ENCODE assay signal across 1 cellular context in the genomic region with DNA sequence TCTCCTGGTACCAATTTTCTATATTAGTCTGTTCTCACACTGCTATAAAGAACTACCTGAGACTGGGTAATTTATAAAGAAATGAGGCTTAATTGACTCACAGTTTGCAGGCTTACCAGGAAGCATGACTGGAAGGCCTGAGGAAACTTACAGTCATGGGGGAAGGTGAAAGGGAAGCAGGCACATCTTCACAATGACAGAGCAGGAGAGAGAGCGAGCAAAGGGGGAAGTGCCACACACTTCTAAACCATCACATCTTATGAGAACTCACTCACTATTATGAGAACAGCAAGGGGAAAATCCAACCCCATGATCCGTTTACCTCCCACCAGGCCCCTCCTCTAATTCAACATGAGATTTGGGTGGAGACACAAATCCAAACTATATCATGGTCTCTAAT.
TF ChIP-seq lines count a peak whose summit lies in the region.

No MANE protein-coding gene starts in this region.

TF ChIP-seq in GM12878, 131 proteins besides CTCF, POLR2A, EP300 and RAD21:
- no peak for TF ChIP-seq CREB1 (IDR thresholded peaks at IDR 0.05; ENCODE audit: low read depth)
- TF ChIP-seq TCF7 (IDR thresholded peaks at IDR 0.05; ENCODE audit: borderline replicate concordance), result no peak
- TF ChIP-seq CEBPB (IDR thresholded peaks at IDR 0.05; ENCODE audit: borderline replicate concordance in 1 of 2, low read depth in 2 of 2, low read length in 2 of 2), result no peak
- TF ChIP-seq, protein P1, sequence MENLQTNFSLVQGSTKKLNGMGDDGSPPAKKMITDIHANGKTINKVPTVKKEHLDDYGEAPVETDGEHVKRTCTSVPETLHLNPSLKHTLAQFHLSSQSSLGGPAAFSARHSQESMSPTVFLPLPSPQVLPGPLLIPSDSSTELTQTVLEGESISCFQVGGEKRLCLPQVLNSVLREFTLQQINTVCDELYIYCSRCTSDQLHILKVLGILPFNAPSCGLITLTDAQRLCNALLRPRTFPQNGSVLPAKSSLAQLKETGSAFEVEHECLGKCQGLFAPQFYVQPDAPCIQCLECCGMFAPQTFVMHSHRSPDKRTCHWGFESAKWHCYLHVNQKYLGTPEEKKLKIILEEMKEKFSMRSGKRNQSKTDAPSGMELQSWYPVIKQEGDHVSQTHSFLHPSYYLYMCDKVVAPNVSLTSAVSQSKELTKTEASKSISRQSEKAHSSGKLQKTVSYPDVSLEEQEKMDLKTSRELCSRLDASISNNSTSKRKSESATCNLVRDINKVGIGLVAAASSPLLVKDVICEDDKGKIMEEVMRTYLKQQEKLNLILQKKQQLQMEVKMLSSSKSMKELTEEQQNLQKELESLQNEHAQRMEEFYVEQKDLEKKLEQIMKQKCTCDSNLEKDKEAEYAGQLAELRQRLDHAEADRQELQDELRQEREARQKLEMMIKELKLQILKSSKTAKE (IDR thresholded peaks at IDR 0.05; ENCODE audit: low read depth, poor library complexity, severe bottlenecking), result no peak
- TF ChIP-seq NBN (IDR thresholded peaks at IDR 0.05), result no peak
- TF ChIP-seq KDM1A (IDR thresholded peaks at IDR 0.05; ENCODE audit: borderline replicate concordance), result no peak
- no peak for TF ChIP-seq TBL1XR1 (IDR thresholded peaks at IDR 0.05; ENCODE audit: low read depth, low read length)
- TF ChIP-seq, protein P2, sequence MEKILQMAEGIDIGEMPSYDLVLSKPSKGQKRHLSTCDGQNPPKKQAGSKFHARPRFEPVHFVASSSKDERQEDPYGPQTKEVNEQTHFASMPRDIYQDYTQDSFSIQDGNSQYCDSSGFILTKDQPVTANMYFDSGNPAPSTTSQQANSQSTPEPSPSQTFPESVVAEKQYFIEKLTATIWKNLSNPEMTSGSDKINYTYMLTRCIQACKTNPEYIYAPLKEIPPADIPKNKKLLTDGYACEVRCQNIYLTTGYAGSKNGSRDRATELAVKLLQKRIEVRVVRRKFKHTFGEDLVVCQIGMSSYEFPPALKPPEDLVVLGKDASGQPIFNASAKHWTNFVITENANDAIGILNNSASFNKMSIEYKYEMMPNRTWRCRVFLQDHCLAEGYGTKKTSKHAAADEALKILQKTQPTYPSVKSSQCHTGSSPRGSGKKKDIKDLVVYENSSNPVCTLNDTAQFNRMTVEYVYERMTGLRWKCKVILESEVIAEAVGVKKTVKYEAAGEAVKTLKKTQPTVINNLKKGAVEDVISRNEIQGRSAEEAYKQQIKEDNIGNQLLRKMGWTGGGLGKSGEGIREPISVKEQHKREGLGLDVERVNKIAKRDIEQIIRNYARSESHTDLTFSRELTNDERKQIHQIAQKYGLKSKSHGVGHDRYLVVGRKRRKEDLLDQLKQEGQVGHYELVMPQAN (conservative IDR thresholded peaks at IDR 0.05), result no peak
- no peak for TF ChIP-seq TCF12 (IDR thresholded peaks at IDR 0.05; ENCODE audit: low read depth, low read length)
- no peak for TF ChIP-seq CBX3 (IDR thresholded peaks at IDR 0.05; ENCODE audit: borderline replicate concordance, low read depth)
- TF ChIP-seq, protein P3, sequence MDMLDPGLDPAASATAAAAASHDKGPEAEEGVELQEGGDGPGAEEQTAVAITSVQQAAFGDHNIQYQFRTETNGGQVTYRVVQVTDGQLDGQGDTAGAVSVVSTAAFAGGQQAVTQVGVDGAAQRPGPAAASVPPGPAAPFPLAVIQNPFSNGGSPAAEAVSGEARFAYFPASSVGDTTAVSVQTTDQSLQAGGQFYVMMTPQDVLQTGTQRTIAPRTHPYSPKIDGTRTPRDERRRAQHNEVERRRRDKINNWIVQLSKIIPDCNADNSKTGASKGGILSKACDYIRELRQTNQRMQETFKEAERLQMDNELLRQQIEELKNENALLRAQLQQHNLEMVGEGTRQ (IDR thresholded peaks at IDR 0.05; ENCODE audit: borderline replicate concordance, low read depth, low read length), result no peak
- no peak for TF ChIP-seq GATAD2B (conservative IDR thresholded peaks at IDR 0.05; ENCODE audit: low read depth)
- TF ChIP-seq, protein P4, sequence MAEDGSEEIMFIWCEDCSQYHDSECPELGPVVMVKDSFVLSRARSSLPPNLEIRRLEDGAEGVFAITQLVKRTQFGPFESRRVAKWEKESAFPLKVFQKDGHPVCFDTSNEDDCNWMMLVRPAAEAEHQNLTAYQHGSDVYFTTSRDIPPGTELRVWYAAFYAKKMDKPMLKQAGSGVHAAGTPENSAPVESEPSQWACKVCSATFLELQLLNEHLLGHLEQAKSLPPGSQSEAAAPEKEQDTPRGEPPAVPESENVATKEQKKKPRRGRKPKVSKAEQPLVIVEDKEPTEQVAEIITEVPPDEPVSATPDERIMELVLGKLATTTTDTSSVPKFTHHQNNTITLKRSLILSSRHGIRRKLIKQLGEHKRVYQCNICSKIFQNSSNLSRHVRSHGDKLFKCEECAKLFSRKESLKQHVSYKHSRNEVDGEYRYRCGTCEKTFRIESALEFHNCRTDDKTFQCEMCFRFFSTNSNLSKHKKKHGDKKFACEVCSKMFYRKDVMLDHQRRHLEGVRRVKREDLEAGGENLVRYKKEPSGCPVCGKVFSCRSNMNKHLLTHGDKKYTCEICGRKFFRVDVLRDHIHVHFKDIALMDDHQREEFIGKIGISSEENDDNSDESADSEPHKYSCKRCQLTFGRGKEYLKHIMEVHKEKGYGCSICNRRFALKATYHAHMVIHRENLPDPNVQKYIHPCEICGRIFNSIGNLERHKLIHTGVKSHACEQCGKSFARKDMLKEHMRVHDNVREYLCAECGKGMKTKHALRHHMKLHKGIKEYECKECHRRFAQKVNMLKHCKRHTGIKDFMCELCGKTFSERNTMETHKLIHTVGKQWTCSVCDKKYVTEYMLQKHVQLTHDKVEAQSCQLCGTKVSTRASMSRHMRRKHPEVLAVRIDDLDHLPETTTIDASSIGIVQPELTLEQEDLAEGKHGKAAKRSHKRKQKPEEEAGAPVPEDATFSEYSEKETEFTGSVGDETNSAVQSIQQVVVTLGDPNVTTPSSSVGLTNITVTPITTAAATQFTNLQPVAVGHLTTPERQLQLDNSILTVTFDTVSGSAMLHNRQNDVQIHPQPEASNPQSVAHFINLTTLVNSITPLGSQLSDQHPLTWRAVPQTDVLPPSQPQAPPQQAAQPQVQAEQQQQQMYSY (CRISPR knock-in tag; IDR thresholded peaks at IDR 0.05), result no peak
- TF ChIP-seq HDAC2 (IDR thresholded peaks at IDR 0.05), result no peak
- no peak for TF ChIP-seq SIN3A (IDR thresholded peaks at IDR 0.05; ENCODE audit: low read depth, low read length)
- TF ChIP-seq, protein P5, sequence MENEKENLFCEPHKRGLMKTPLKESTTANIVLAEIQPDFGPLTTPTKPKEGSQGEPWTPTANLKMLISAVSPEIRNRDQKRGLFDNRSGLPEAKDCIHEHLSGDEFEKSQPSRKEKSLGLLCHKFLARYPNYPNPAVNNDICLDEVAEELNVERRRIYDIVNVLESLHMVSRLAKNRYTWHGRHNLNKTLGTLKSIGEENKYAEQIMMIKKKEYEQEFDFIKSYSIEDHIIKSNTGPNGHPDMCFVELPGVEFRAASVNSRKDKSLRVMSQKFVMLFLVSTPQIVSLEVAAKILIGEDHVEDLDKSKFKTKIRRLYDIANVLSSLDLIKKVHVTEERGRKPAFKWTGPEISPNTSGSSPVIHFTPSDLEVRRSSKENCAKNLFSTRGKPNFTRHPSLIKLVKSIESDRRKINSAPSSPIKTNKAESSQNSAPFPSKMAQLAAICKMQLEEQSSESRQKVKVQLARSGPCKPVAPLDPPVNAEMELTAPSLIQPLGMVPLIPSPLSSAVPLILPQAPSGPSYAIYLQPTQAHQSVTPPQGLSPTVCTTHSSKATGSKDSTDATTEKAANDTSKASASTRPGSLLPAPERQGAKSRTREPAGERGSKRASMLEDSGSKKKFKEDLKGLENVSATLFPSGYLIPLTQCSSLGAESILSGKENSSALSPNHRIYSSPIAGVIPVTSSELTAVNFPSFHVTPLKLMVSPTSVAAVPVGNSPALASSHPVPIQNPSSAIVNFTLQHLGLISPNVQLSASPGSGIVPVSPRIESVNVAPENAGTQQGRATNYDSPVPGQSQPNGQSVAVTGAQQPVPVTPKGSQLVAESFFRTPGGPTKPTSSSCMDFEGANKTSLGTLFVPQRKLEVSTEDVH (IDR thresholded peaks at IDR 0.05; ENCODE audit: low read depth, partially characterized antibody), result no peak
- no peak for TF ChIP-seq MTA3 (IDR thresholded peaks at IDR 0.05; ENCODE audit: borderline replicate concordance, low read length)
